Comparison of ENCODE assay signal across 23 cellular contexts in the genomic region with DNA sequence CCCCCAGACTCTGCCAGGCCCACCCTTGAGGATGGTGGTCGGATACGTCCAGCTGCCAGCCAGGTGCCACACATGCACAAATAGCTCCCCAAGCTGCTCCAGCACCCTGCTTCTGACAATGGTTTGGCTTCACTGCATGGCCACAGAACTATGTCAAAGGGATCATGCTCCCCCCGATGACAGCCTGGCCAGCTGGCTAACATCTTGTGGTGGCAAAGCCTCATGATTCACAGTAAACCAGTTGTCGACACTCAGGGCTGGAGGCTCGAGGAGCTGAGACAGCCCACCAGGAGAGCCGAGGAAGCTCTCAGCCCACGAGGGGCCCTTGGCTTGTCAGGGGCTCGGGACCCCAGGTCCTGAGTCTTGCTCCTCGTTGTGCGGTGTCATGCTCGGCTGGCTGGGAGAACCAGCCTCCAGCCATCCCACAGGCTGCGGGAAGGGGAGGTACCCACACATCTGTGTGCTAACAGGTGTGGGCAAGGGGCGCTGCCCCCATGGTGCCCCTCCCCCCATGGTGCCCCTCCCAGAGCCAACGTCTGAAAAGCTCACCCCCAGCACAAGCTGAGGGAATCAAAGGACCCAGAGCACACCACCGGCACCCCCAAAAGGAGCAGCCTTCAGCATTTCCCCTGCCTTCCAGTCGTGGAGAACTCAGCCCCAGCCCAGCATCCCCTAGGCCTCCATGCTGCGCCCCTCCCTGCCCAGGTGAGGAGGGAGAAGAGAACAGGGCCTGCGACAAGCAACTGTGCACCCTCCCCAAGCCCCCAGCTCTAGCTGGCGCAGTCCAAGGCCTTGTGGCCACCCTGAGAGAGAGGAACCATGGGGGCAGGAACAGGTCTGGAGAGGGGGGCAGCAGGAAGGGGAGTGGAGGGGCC. TPM values are rescaled to one million over a fixed set of nuclear protein-coding genes. Genes with fewer than 3 reads are reported as not detected.
DNase-seq lines count a peak whose midpoint lies in the region; ATAC-seq, FAIRE-seq and TF ChIP-seq lines count a peak whose summit lies in the region.
"Had no signal": no experiment of that assay in that cellular context is flagged by ENCODE, and none has a peak within 500 bp of the region (broad histone marks: within the 10 kb centered on the region; RNA-seq: fewer than 3 reads in every experiment).

No MANE protein-coding gene starts in this region.

- H3K36me3 ChIP-seq in brain microvascular endothelial cell (replicated peaks): no peaks in the 10 kb centered on the region
- H3K36me3 ChIP-seq in left lung: peaks cover 0 to 82% of the 10 kb centered on the region in 2 donors
- H3K36me3 ChIP-seq in HAP-1 (replicated peaks): no peaks in the 10 kb centered on the region; the same call in 1 of the 2 replicates
- H3K36me3 ChIP-seq: right atrium auricular region, vagina had no signal

- no peak overlapping the region for H3K4me3 ChIP-seq in brain microvascular endothelial cell (ENCODE audit: low read depth, low read length)
- H3K4me3 ChIP-seq in left lung: no peak overlapping the region
- H3K4me3 ChIP-seq in HAP-1: no peak overlapping the region
- H3K4me3 ChIP-seq: hepatocyte, lower lobe of right lung, right atrium auricular region, suprapubic skin, vagina had no signal

- in situ Hi-C loops in brain microvascular endothelial cell (cut with HindIII; ENCODE audit: low pct_ligation_motif_present, low sequenced_read_pairs): no loop called here
- in situ Hi-C loops in HAP-1 (cut with MboI; ENCODE audit: low sequenced_read_pairs): no loop called here

- DNase-seq in stimulated activated naive CD8-positive, alpha-beta T cell treated with anti-CD3 and anti-CD28 coated beads, Interleukin-15, amount 100 ng/mL, for 72 hours: no peak
- DNase-seq in stimulated activated naive CD8-positive, alpha-beta T cell treated with anti-CD3 and anti-CD28 coated beads, Interleukin-15, Interleukin-2, amounts not matched to agents 100 U/mL and 50 U/mL, for 24 hours: no peak
- DNase-seq in brain microvascular endothelial cell (peak; percentile 12), left lung (no peak), RCC 7860 (ENCODE audit: low spot score) (no peak), HAP-1 (ENCODE audit: low spot score in 2 of 2) (no peak), NCI-H1417 treated with DMSO at 0.1 percent for 48 hours (lab: John Stamatoyannopoulos, UW) (no peak)
- DNase-seq: activated CD4-positive, alpha-beta T cell treated with anti-CD3 and anti-CD28 coated beads for 36 hours; activated naive CD4-positive, alpha-beta T cell treated with anti-CD3 and anti-CD28 coated beads, Interleukin-2, amount 50 U/mL, for 16 hours; activated T-cell treated with anti-CD3 and anti-CD28 coated beads, Interleukin-2, amount 50 U/mL, for 72 hours; CD4-positive, alpha-beta T cell; DMS153; lower lobe of right lung; stimulated activated CD4-positive, alpha-beta T cell treated with anti-CD3 and anti-CD28 coated beads, Interleukin-15, amount 100 ng/mL, for 24 hours had no signal

- H3K4me1 ChIP-seq in left lung (no peaks in the 10 kb centered on the region), HAP-1 (no peaks in the 10 kb centered on the region)
- H3K4me1 ChIP-seq: lower lobe of right lung, right atrium auricular region, suprapubic skin, vagina had no signal

- TF ChIP-seq CTCF in brain microvascular endothelial cell (IDR thresholded peaks at IDR 0.05; ENCODE audit: low read depth, low read length, missing control alignments): no peak
- no peak for TF ChIP-seq CTCF in left lung (IDR thresholded peaks at IDR 0.05)

- no peak for FAIRE-seq in RCC 7860 (lab: Jason Lieb, UNC)
- FAIRE-seq: colon, GM12892, H1, TTC549 had no signal

- H3K9me3 ChIP-seq in left lung (no peaks in the 10 kb centered on the region), HAP-1 (0 out of 2 replicates have a peak, but pooled peaks cover 5% of the 10 kb centered on the region)
- H3K9me3 ChIP-seq: right atrium auricular region, suprapubic skin, vagina had no signal

- peak overlapping the region in 1 of 2 donors; percentile 87 for H3K27ac Mint-ChIP-seq in stimulated activated naive CD8-positive, alpha-beta T cell treated with anti-CD3 and anti-CD28 coated beads, Interleukin-15, amount 100 ng/mL, for 72 hours
- H3K27ac Mint-ChIP-seq: activated CD4-positive, alpha-beta T cell treated with anti-CD3 and anti-CD28 coated beads for 36 hours; activated T-cell treated with anti-CD3 and anti-CD28 coated beads, Interleukin-2, amount 50 U/mL, for 72 hours; CD4-positive, alpha-beta T cell had no signal

- H3K27ac ChIP-seq in brain microvascular endothelial cell (no peak overlapping the region), left lung (no peak overlapping the region)
- H3K27ac ChIP-seq: hepatocyte, lower lobe of right lung, right atrium auricular region, suprapubic skin, vagina had no signal

- no peaks in the 10 kb centered on the region for H3K27me3 Mint-ChIP-seq in stimulated activated naive CD8-positive, alpha-beta T cell treated with anti-CD3 and anti-CD28 coated beads, Interleukin-15, amount 100 ng/mL, for 72 hours
- H3K27me3 Mint-ChIP-seq: activated CD4-positive, alpha-beta T cell treated with anti-CD3 and anti-CD28 coated beads for 36 hours; CD4-positive, alpha-beta T cell had no signal

- no peaks in the 10 kb centered on the region for H3K4me1 Mint-ChIP-seq in stimulated activated naive CD8-positive, alpha-beta T cell treated with anti-CD3 and anti-CD28 coated beads, Interleukin-15, amount 100 ng/mL, for 72 hours
- H3K4me1 Mint-ChIP-seq: activated CD4-positive, alpha-beta T cell treated with anti-CD3 and anti-CD28 coated beads for 36 hours had no signal

- no peaks in the 10 kb centered on the region for H3K27me3 ChIP-seq in brain microvascular endothelial cell (replicated peaks)
- H3K27me3 ChIP-seq in left lung: no peaks in the 10 kb centered on the region
- H3K27me3 ChIP-seq in HAP-1 (ENCODE audit: low read depth): no peaks in the 10 kb centered on the region
- H3K27me3 ChIP-seq: hepatocyte, right atrium auricular region, suprapubic skin, vagina had no signal

- no peak overlapping the region for H3K4me3 Mint-ChIP-seq in stimulated activated naive CD8-positive, alpha-beta T cell treated with anti-CD3 and anti-CD28 coated beads, Interleukin-15, amount 100 ng/mL, for 72 hours
- H3K4me3 Mint-ChIP-seq: activated CD4-positive, alpha-beta T cell treated with anti-CD3 and anti-CD28 coated beads for 36 hours; activated T-cell treated with anti-CD3 and anti-CD28 coated beads, Interleukin-2, amount 50 U/mL, for 72 hours; CD4-positive, alpha-beta T cell had no signal

- H3K9me3 Mint-ChIP-seq in stimulated activated naive CD8-positive, alpha-beta T cell treated with anti-CD3 and anti-CD28 coated beads, Interleukin-15, amount 100 ng/mL, for 72 hours: no peaks in the 10 kb centered on the region
- H3K9me3 Mint-ChIP-seq: activated T-cell treated with anti-CD3 and anti-CD28 coated beads, Interleukin-2, amount 50 U/mL, for 72 hours; CD4-positive, alpha-beta T cell had no signal

- ATAC-seq in stimulated activated naive CD8-positive, alpha-beta T cell treated with anti-CD3 and anti-CD28 coated beads, Interleukin-15, amount 100 ng/mL, for 72 hours: peak; percentile 18
- no peak for ATAC-seq in stimulated activated naive CD8-positive, alpha-beta T cell treated with anti-CD3 and anti-CD28 coated beads, Interleukin-15, Interleukin-2, amounts not matched to agents 100 U/mL and 50 U/mL, for 24 hours
- ATAC-seq in left lung (peak; percentile 30), GM18520 (IDR thresholded peaks at IDR 0.05; ENCODE audit: unreplicated experiment) (no peak)
- ATAC-seq: activated CD4-positive, alpha-beta T cell treated with anti-CD3 and anti-CD28 coated beads for 36 hours; activated T-cell treated with anti-CD3 and anti-CD28 coated beads, Interleukin-2, amount 50 U/mL, for 72 hours had no signal

- intact Hi-C loops in left lung (cut with DNase I): no loop called here

RNA-seq across cellular contexts. Expression of a gene that starts 41.2 kb away (rescaled TPM):
- 1 to 10 TPM; 2.0 to 7.9 TPM for total RNA-seq in left lung

Comparison
In these comparisons a context has a peak if more than half of its experiments do, and no peak if none do; other contexts are left out.
1. ATAC-seq: peak in stimulated activated naive CD8-positive, alpha-beta T cell treated with anti-CD3 and anti-CD28 coated beads, Interleukin-15, amount 100 ng/mL, for 72 hours (single experiment) and left lung (single experiment); none in stimulated activated naive CD8-positive, alpha-beta T cell treated with anti-CD3 and anti-CD28 coated beads, Interleukin-15, Interleukin-2, amounts not matched to agents 100 U/mL and 50 U/mL, for 24 hours (single experiment) and GM18520 (single experiment).